In genomic region chr15:60126661-60127060, GRCh38 we compare ENCODE assay signal across 11 cellular contexts.
DNase-seq lines count a peak whose midpoint lies in the region; ATAC-seq and TF ChIP-seq lines count a peak whose summit lies in the region.
"Had no signal": no experiment of that assay in that cellular context is flagged by ENCODE, and none has a peak within 500 bp of the region (broad histone marks: within the 10 kb centered on the region; RNA-seq: fewer than 3 reads in every experiment).

No MANE protein-coding gene starts in this region.

- H3K9ac ChIP-seq in DND-41 (ENCODE audit: low read depth, low read length), result peak overlapping the region; percentile 57; the same call in 1 of the 2 replicates

- no peaks in the 10 kb centered on the region for H3K36me3 Mint-ChIP-seq in CD4-positive, CD25-positive, alpha-beta regulatory T cell
- H3K36me3 Mint-ChIP-seq in activated CD8-positive, alpha-beta T cell treated with anti-CD3 and anti-CD28 coated beads, Interleukin-2, amount 10 ng/mL, durations not matched to agents 7 days and 5 days (ENCODE audit: low read depth), result no peaks in the 10 kb centered on the region
- H3K36me3 Mint-ChIP-seq in naive B cell, result no peaks in the 10 kb centered on the region

- CTCF ChIA-PET in activated CD8-positive, alpha-beta T cell treated with anti-CD3 and anti-CD28 coated beads, Interleukin-2, amount 10 ng/mL, durations not matched to agents 7 days and 5 days (lab: Charles Lee), result interaction anchor here (0.6 to 2.5 kb wide), 8 partner anchors 39 to 375 kb away, joined by 3 to 11 read pairs (median 4); partner anchors contain the start of gene FOXB1

- POLR2A ChIA-PET in activated CD8-positive, alpha-beta T cell treated with anti-CD3 and anti-CD28 coated beads, Interleukin-2, amount 10 ng/mL, durations not matched to agents 7 days and 5 days (lab: Charles Lee), result interaction anchor here (0.6 kb wide), 1 partner anchor 122 kb away, joined by 3 read pairs; no protein-coding TSS in a partner anchor

- H4K20me1 ChIP-seq in DND-41 (ENCODE audit: insufficient read depth, low read length), result no peaks in the 10 kb centered on the region

- peak overlapping the region; percentile 89 for H3K4me3 ChIP-seq in CD4-positive, CD25-positive, alpha-beta regulatory T cell (ENCODE audit: low read depth, low read length)
- no peak overlapping the region for H3K4me3 ChIP-seq in DND-41 (ENCODE audit: low read depth in 1 of 2, low read length in 2 of 2)

- no peak overlapping the region for H3K27ac ChIP-seq in CD4-positive, CD25-positive, alpha-beta regulatory T cell (ENCODE audit: insufficient read depth, low read length, poor library complexity, severe bottlenecking)
- H3K27ac ChIP-seq in DND-41 (ENCODE audit: low read length), result peak overlapping the region; percentile 81; the same call in 1 of the 2 replicates
- H3K27ac ChIP-seq: SK-N-MC had no signal

- peak overlapping the region; percentile 87 to 95 (median 92) for H3K4me3 Mint-ChIP-seq in CD4-positive, CD25-positive, alpha-beta regulatory T cell
- H3K4me3 Mint-ChIP-seq in activated CD8-positive, alpha-beta T cell treated with anti-CD3 and anti-CD28 coated beads, Interleukin-2, amount 10 ng/mL, durations not matched to agents 7 days and 5 days, result peak overlapping the region; percentile 65
- H3K4me3 Mint-ChIP-seq in naive B cell, result peak overlapping the region; percentile 42 to 98 (median 86)

- H3K79me2 ChIP-seq in DND-41 (ENCODE audit: insufficient read depth, low read length), result no peaks in the 10 kb centered on the region

- H3K27me3 ChIP-seq in CD4-positive, CD25-positive, alpha-beta regulatory T cell (ENCODE audit: control insufficient read depth, insufficient read depth, low read length), result no peaks in the 10 kb centered on the region
- H3K27me3 ChIP-seq in DND-41 (ENCODE audit: insufficient read depth, low read length, poor library complexity), result no peaks in the 10 kb centered on the region

- no peaks in the 10 kb centered on the region for H3K36me3 ChIP-seq in CD4-positive, CD25-positive, alpha-beta regulatory T cell (ENCODE audit: control insufficient read depth, insufficient read depth, low read length)
- no peaks in the 10 kb centered on the region for H3K36me3 ChIP-seq in DND-41 (ENCODE audit: insufficient read depth, low read length)

- H3K27ac Mint-ChIP-seq in CD4-positive, CD25-positive, alpha-beta regulatory T cell, result peak overlapping the region; percentile 93 to 97 (median 96)
- H3K27ac Mint-ChIP-seq in activated CD8-positive, alpha-beta T cell treated with anti-CD3 and anti-CD28 coated beads, Interleukin-2, amount 10 ng/mL, durations not matched to agents 7 days and 5 days, result peak overlapping the region; percentile 13
- H3K27ac Mint-ChIP-seq in naive B cell, result peak overlapping the region in 4 of 6 donors; percentile 76 to 94 (median 86)

- no peak for DNase-seq in CD4-positive, CD25-positive, alpha-beta regulatory T cell
- no peak for DNase-seq in DND-41
- no peak for DNase-seq in activated CD8-positive, alpha-beta T cell treated with anti-CD3 and anti-CD28 coated beads, Interleukin-2, amount 10 ng/mL, durations not matched to agents 7 days and 5 days
- no peak for DNase-seq in naive B cell
- no peak for DNase-seq in nucleus accumbens (lab: John Stamatoyannopoulos, UW)
- no peak for DNase-seq in NCI-H510A (lab: John Stamatoyannopoulos, UW)
- DNase-seq: cerebellar nuclear complex, NCI-H2081, NCI-H526 had no signal

- no peaks in the 10 kb centered on the region for H3K9me3 ChIP-seq in CD4-positive, CD25-positive, alpha-beta regulatory T cell (ENCODE audit: control insufficient read depth in 2 of 2, low read length in 2 of 2)
- H3K9me3 ChIP-seq in DND-41 (ENCODE audit: insufficient read depth, low read length, severe bottlenecking), result no peaks in the 10 kb centered on the region

- no peak for TF ChIP-seq CTCF in DND-41 (IDR thresholded peaks at IDR 0.05; ENCODE audit: borderline replicate concordance, extremely low read depth, low read length, poor library complexity, severe bottlenecking)

- H3K27me3 Mint-ChIP-seq in CD4-positive, CD25-positive, alpha-beta regulatory T cell, result peaks cover 4% of the 10 kb centered on the region
- H3K27me3 Mint-ChIP-seq in activated CD8-positive, alpha-beta T cell treated with anti-CD3 and anti-CD28 coated beads, Interleukin-2, amount 10 ng/mL, durations not matched to agents 7 days and 5 days (ENCODE audit: low read depth), result no peaks in the 10 kb centered on the region
- H3K27me3 Mint-ChIP-seq in naive B cell, result no peaks in the 10 kb centered on the region

- H2AFZ ChIP-seq in DND-41 (ENCODE audit: low read depth, low read length), result no peak overlapping the region

- no peaks in the 10 kb centered on the region for H3K9me3 Mint-ChIP-seq in CD4-positive, CD25-positive, alpha-beta regulatory T cell
- H3K9me3 Mint-ChIP-seq in activated CD8-positive, alpha-beta T cell treated with anti-CD3 and anti-CD28 coated beads, Interleukin-2, amount 10 ng/mL, durations not matched to agents 7 days and 5 days (ENCODE audit: insufficient read depth), result no peaks in the 10 kb centered on the region
- H3K9me3 Mint-ChIP-seq in naive B cell, result no peaks in the 10 kb centered on the region

- H3K4me1 Mint-ChIP-seq in CD4-positive, CD25-positive, alpha-beta regulatory T cell, result peaks cover 17 to 53% (median 42%) of the 10 kb centered on the region in 4 donors
- peaks cover 51% of the 10 kb centered on the region for H3K4me1 Mint-ChIP-seq in activated CD8-positive, alpha-beta T cell treated with anti-CD3 and anti-CD28 coated beads, Interleukin-2, amount 10 ng/mL, durations not matched to agents 7 days and 5 days (ENCODE audit: low read depth)
- peaks cover 9 to 24% (median 18%) of the 10 kb centered on the region in 3 donors for H3K4me1 Mint-ChIP-seq in naive B cell

- no peak for ATAC-seq in CD4-positive, CD25-positive, alpha-beta regulatory T cell (ENCODE audit: low read depth in 2 of 2)
- ATAC-seq in DND-41 (ENCODE audit: insufficient read depth, low read depth) (no peak), naive B cell (ENCODE audit: low read depth in 2 of 2) (no peak), HG03097 (IDR thresholded peaks at IDR 0.05; ENCODE audit: low FRiP score, unreplicated experiment) (no peak)
- no peak for ATAC-seq in activated CD8-positive, alpha-beta T cell treated with anti-CD3 and anti-CD28 coated beads, Interleukin-2, amount 10 ng/mL, durations not matched to agents 7 days and 5 days

- H3K4me2 ChIP-seq in DND-41 (ENCODE audit: insufficient read depth, low read length), result peak overlapping the region; percentile 70; the same call in 1 of the 2 replicates

- H3K4me1 ChIP-seq in CD4-positive, CD25-positive, alpha-beta regulatory T cell (ENCODE audit: control insufficient read depth, insufficient read depth, low read length, poor library complexity, severe bottlenecking), result peaks cover 23% of the 10 kb centered on the region
- H3K4me1 ChIP-seq in DND-41 (ENCODE audit: insufficient read depth, low read length), result peaks cover 47% of the 10 kb centered on the region

Comparison
In these comparisons a context has a peak if more than half of its experiments do, and no peak if none do; other contexts are left out.
1. H3K27ac Mint-ChIP-seq: peak in every context shown above with its lines; median percentile 96 in CD4-positive, CD25-positive, alpha-beta regulatory T cell; 86 in naive B cell; 13 in activated CD8-positive, alpha-beta T cell treated with anti-CD3 and anti-CD28 coated beads, Interleukin-2, amount 10 ng/mL, durations not matched to agents 7 days and 5 days.